24 cellular contexts compared by ENCODE assay signal in genomic region chr14:86022031-86022629, GRCh38.
DNase-seq lines count a peak whose midpoint lies in the region; ATAC-seq and TF ChIP-seq lines count a peak whose summit lies in the region.
"Had no signal": no experiment of that assay in that cellular context is flagged by ENCODE, and none has a peak within 500 bp of the region (broad histone marks: within the 10 kb centered on the region; RNA-seq: fewer than 3 reads in every experiment).

No MANE protein-coding gene starts in this region.

- TF ChIP-seq CTCF in right atrium auricular region (IDR thresholded peaks at IDR 0.05), result no peak

- H3K9me3 ChIP-seq in right atrium auricular region, result no peaks in the 10 kb centered on the region
- H3K9me3 ChIP-seq: esophagus muscularis mucosa, HAP-1, MG63, ovary, sigmoid colon, thyroid gland had no signal

- H3K36me3 ChIP-seq in right atrium auricular region, result no peaks in the 10 kb centered on the region
- H3K36me3 ChIP-seq: esophagus muscularis mucosa, HAP-1, MG63, ovary, sigmoid colon, thyroid gland had no signal

- H3K4me1 ChIP-seq in right atrium auricular region, result no peaks in the 10 kb centered on the region
- H3K4me1 ChIP-seq: esophagus muscularis mucosa, HAP-1, sigmoid colon, thyroid gland had no signal

- peak; percentile 16 for DNase-seq in ELF-1 (ENCODE audit: low read depth, low spot score)
- DNase-seq in T1000 (lab: John Stamatoyannopoulos, UW), result peak; percentile 10
- DNase-seq in fibroblast of peridontal ligament (ENCODE audit: extremely low read depth), result peak; percentile 62
- DNase-seq in sciatic nerve (ENCODE audit: low spot score), result no peak
- DNase-seq in UCSD-AML1 (lab: John Stamatoyannopoulos, UW; ENCODE audit: unreplicated experiment), result no peak
- DNase-seq in right atrium auricular region (ENCODE audit: low spot score), result no peak
- DNase-seq in Kasumi-1 (lab: John Stamatoyannopoulos, UW), result no peak
- DNase-seq: activated CD4-positive, alpha-beta T cell treated with anti-CD3 and anti-CD28 coated beads, Interleukin-2, amount 50 U/mL, for 4 hours; activated gamma-delta T cell; amniotic stem cell; effector CD4-positive, alpha-beta T cell; GF-D8; islet precursor cell; MG63; naive B cell; NCI-H1694; NCI-H345; NK-92 treated with Interleukin-12 subunit alpha and Interleukin-12 subunit beta, amount 100 ng/mL, for 24 hours; ovary; sigmoid colon; stimulated activated naive B cell treated with anti-CD40 and anti-IgM and Interleukin-4, amounts not matched to agents 10 μg/mL and 1 μg/mL and 100 μg/mL, for 72 hours; thyroid gland had no signal

- H3K27ac ChIP-seq in right atrium auricular region, result no peak overlapping the region
- H3K27ac ChIP-seq: esophagus muscularis mucosa, ovary, sigmoid colon, thyroid gland had no signal

- intact Hi-C loops in sciatic nerve (cut with DNase I), result no loop called here

- no peaks in the 10 kb centered on the region for H3K27me3 ChIP-seq in right atrium auricular region
- H3K27me3 ChIP-seq: esophagus muscularis mucosa, MG63, ovary, sigmoid colon, thyroid gland had no signal

- H3K4me3 ChIP-seq in right atrium auricular region, result no peak overlapping the region
- H3K4me3 ChIP-seq: esophagus muscularis mucosa, HAP-1, MG63, ovary, sigmoid colon, thyroid gland had no signal

- ATAC-seq in sciatic nerve, result peak; percentile 45
- ATAC-seq: stimulated activated naive B cell treated with anti-CD40 and anti-IgM and Interleukin-4, amounts not matched to agents 10 μg/mL and 1 μg/mL and 100 μg/mL, for 72 hours had no signal

Comparison
In these comparisons a context has a peak if more than half of its experiments do, and no peak if none do; other contexts are left out.
1. DNase-seq: peak in ELF-1 (single experiment), T1000 (single experiment) and fibroblast of peridontal ligament (single experiment); none in sciatic nerve (single experiment), UCSD-AML1 (single experiment), right atrium auricular region (single experiment) and Kasumi-1 (0 of 2).